In genomic region chrX:9995855-9996339, GRCh38 we compare ENCODE assay signal across 8 cellular contexts. TPM values are rescaled to one million over a fixed set of nuclear protein-coding genes. Genes with fewer than 3 reads are reported as not detected.
DNase-seq lines count a peak whose midpoint lies in the region; ATAC-seq and TF ChIP-seq lines count a peak whose summit lies in the region.

No MANE protein-coding gene starts in this region.

- no peaks in the 10 kb centered on the region for H3K27me3 ChIP-seq in DND-41 (ENCODE audit: insufficient read depth, low read length, poor library complexity)
- no peaks in the 10 kb centered on the region for H3K27me3 ChIP-seq in kidney epithelial cell (ENCODE audit: control insufficient read depth, insufficient read depth, low read length)

- H3K27ac ChIP-seq in DND-41 (ENCODE audit: low read length), result no peak overlapping the region

- H3K79me2 ChIP-seq in DND-41 (ENCODE audit: insufficient read depth, low read length), result no peaks in the 10 kb centered on the region

- no peak overlapping the region for H2AFZ ChIP-seq in DND-41 (ENCODE audit: low read depth, low read length)

- no peaks in the 10 kb centered on the region for H3K9me3 ChIP-seq in DND-41 (ENCODE audit: insufficient read depth, low read length, severe bottlenecking)

- H3K4me2 ChIP-seq in DND-41 (ENCODE audit: insufficient read depth, low read length), result no peak overlapping the region

- H3K4me1 ChIP-seq in DND-41 (ENCODE audit: insufficient read depth, low read length), result no peaks in the 10 kb centered on the region

- no peaks in the 10 kb centered on the region for H3K36me3 ChIP-seq in DND-41 (ENCODE audit: insufficient read depth, low read length)
- no peaks in the 10 kb centered on the region for H3K36me3 ChIP-seq in kidney epithelial cell (ENCODE audit: control insufficient read depth, insufficient read depth, low read length)

- no peak overlapping the region for H3K9ac ChIP-seq in DND-41 (ENCODE audit: low read depth, low read length)

- H4K20me1 ChIP-seq in DND-41 (ENCODE audit: insufficient read depth, low read length), result no peaks in the 10 kb centered on the region

- TF ChIP-seq CTCF in DND-41 (IDR thresholded peaks at IDR 0.05; ENCODE audit: borderline replicate concordance, extremely low read depth, low read length, poor library complexity, severe bottlenecking), result peak; percentile 76
- peak; percentile 91 for TF ChIP-seq CTCF in cardiac fibroblast (IDR thresholded peaks at IDR 0.05; ENCODE audit: low read depth, low read length)
- TF ChIP-seq CTCF in kidney epithelial cell (IDR thresholded peaks at IDR 0.05; ENCODE audit: insufficient read depth, low read length, poor library complexity, severe bottlenecking), result peak; percentile 93

- DNase-seq in DND-41 (peak; percentile 64), H4 (ENCODE audit: low spot score) (peak; percentile 66), NCI-H1694 treated with DMSO at 0.1 percent for 48 hours (lab: John Stamatoyannopoulos, UW) (peak; percentile 48), cardiac fibroblast (ENCODE audit: low read depth in 2 of 2) (peak; percentile 82 to 90), kidney epithelial cell (ENCODE audit: low read depth) (no peak)
- DNase-seq in activated CD4-positive, CD25-positive, alpha-beta regulatory T cell treated with anti-CD3 and anti-CD28 coated beads, Interleukin-2, amount 50 U/mL, for 72 hours, result peak; percentile 81
- DNase-seq in stimulated activated CD4-positive, alpha-beta T cell treated with anti-CD3 and anti-CD28 coated beads, Interleukin-2, amount 100 ng/mL, for 4 hours (ENCODE audit: low read depth), result peak; percentile 63

- no peak overlapping the region for H3K4me3 ChIP-seq in DND-41 (ENCODE audit: low read depth in 1 of 2, low read length in 2 of 2)
- no peak overlapping the region for H3K4me3 ChIP-seq in cardiac fibroblast (replicated peaks in 1 of 2; ENCODE audit: low read depth in 2 of 2, low read length in 2 of 2)
- no peak overlapping the region for H3K4me3 ChIP-seq in kidney epithelial cell (ENCODE audit: low read depth, low read length)

- ATAC-seq in DND-41 (ENCODE audit: insufficient read depth, low read depth) (peak; percentile 75), HG02884 (IDR thresholded peaks at IDR 0.05; ENCODE audit: unreplicated experiment) (no peak)

RNA-seq across cellular contexts. Expression of gene CLDN34, which starts 28.7 kb away (rescaled TPM):
- total RNA-seq in H4 (2014; rRNA removed; shearing (Covaris generic)), result not detected in 2 replicates
- total RNA-seq in kidney epithelial cell, result not detected in 2 replicates
